7 cellular contexts compared by ENCODE assay signal in genomic region chrX:115650916-115651315, GRCh38.
A peak's percentile ranks its signal among the peaks of the same experiment; 100 is the strongest.
DNase-seq lines count a peak whose midpoint lies in the region; ATAC-seq, FAIRE-seq and TF ChIP-seq lines count a peak whose summit lies in the region.

No MANE protein-coding gene starts in this region.

- no peak overlapping the region for H3K27ac ChIP-seq in testis

- peak; percentile 73 for FAIRE-seq in G401.6 (lab: Jason Lieb, UNC)
- FAIRE-seq in GM19239 (lab: Jason Lieb, UNC) = no peak

- no peaks in the 10 kb centered on the region for H3K27me3 Mint-ChIP-seq in activated CD8-positive, alpha-beta T cell treated with anti-CD3 and anti-CD28 coated beads for 36 hours

- H3K27me3 ChIP-seq in HAP-1 (ENCODE audit: low read depth) = no peaks in the 10 kb centered on the region
- H3K27me3 ChIP-seq in testis = no peaks in the 10 kb centered on the region

- WGBS in testis, 2 donors = 16 to 25% methylated on average over 2 of the region's 2 CpGs

- H3K27ac Mint-ChIP-seq in activated CD8-positive, alpha-beta T cell treated with anti-CD3 and anti-CD28 coated beads for 36 hours = no peak overlapping the region

- H3K36me3 ChIP-seq in HAP-1 (replicated peaks) (peaks cover 36% of the 10 kb centered on the region), testis (ENCODE audit: low read depth, missing control alignments) (no peaks in the 10 kb centered on the region)

- intact Hi-C loops in activated CD8-positive, alpha-beta T cell treated with anti-CD3 and anti-CD28 coated beads for 36 hours (cut with micrococcal nuclease) = no loop called here
- intact Hi-C loops in testis (cut with DNase I; ENCODE audit: low total_unique reads) = no loop called here

- H3K4me3 ChIP-seq in HAP-1 (no peak overlapping the region), testis (no peak overlapping the region)

- no peak for TF ChIP-seq POLR2A in testis (IDR thresholded peaks at IDR 0.05)

- ATAC-seq in activated CD8-positive, alpha-beta T cell treated with anti-CD3 and anti-CD28 coated beads for 36 hours = no peak

- peak; percentile 77 to 83 for DNase-seq in HAP-1 (ENCODE audit: low spot score in 2 of 2)
- DNase-seq in NCI-H1694 (lab: John Stamatoyannopoulos, UW) = peak; percentile 39
- peak; percentile 26 for DNase-seq in activated CD8-positive, alpha-beta T cell treated with anti-CD3 and anti-CD28 coated beads for 36 hours
- peak; percentile 18 for DNase-seq in hepatic stellate cell (ENCODE audit: low spot score)
- peak; percentile 34 for DNase-seq in testis
- no peak for DNase-seq in GM19239 (ENCODE audit: insufficient read length, low spot score)

- no peaks in the 10 kb centered on the region for H3K4me1 Mint-ChIP-seq in activated CD8-positive, alpha-beta T cell treated with anti-CD3 and anti-CD28 coated beads for 36 hours (ENCODE audit: low read depth)

- no peak overlapping the region for H3K4me3 Mint-ChIP-seq in activated CD8-positive, alpha-beta T cell treated with anti-CD3 and anti-CD28 coated beads for 36 hours

- H3K9me3 Mint-ChIP-seq in activated CD8-positive, alpha-beta T cell treated with anti-CD3 and anti-CD28 coated beads for 36 hours = no peaks in the 10 kb centered on the region

- H3K9me3 ChIP-seq in HAP-1 (no peaks in the 10 kb centered on the region), testis (no peaks in the 10 kb centered on the region)

- no peaks in the 10 kb centered on the region for H3K36me3 Mint-ChIP-seq in activated CD8-positive, alpha-beta T cell treated with anti-CD3 and anti-CD28 coated beads for 36 hours (ENCODE audit: low read depth)

- POLR2A ChIA-PET in activated CD8-positive, alpha-beta T cell treated with anti-CD3 and anti-CD28 coated beads for 36 hours (lab: Charles Lee) = no interaction called here

- in situ Hi-C loops in HAP-1 (cut with MboI; ENCODE audit: low sequenced_read_pairs) = loop anchor here (5.0 kb wide), 1 partner anchor 36 kb away; no protein-coding TSS in a partner anchor

- TF ChIP-seq CTCF in activated CD8-positive, alpha-beta T cell treated with anti-CD3 and anti-CD28 coated beads for 36 hours (IDR thresholded peaks at IDR 0.05) = peak; percentile 27
- peak; percentile 6 to 31 (median 11) for TF ChIP-seq CTCF in testis (IDR thresholded peaks at IDR 0.05)

- H3K4me1 ChIP-seq in HAP-1 = peaks cover 35% of the 10 kb centered on the region
- H3K4me1 ChIP-seq in testis = no peaks in the 10 kb centered on the region

- CTCF ChIA-PET in activated CD8-positive, alpha-beta T cell treated with anti-CD3 and anti-CD28 coated beads for 36 hours (lab: Charles Lee) = interaction anchor here (0.8 to 2.0 kb wide), 3 partner anchors 9 to 321 kb away, joined by 3 to 9 read pairs (median 3); no protein-coding TSS in a partner anchor
